ENCODE assay signal across 1 cellular context in the genomic region with DNA sequence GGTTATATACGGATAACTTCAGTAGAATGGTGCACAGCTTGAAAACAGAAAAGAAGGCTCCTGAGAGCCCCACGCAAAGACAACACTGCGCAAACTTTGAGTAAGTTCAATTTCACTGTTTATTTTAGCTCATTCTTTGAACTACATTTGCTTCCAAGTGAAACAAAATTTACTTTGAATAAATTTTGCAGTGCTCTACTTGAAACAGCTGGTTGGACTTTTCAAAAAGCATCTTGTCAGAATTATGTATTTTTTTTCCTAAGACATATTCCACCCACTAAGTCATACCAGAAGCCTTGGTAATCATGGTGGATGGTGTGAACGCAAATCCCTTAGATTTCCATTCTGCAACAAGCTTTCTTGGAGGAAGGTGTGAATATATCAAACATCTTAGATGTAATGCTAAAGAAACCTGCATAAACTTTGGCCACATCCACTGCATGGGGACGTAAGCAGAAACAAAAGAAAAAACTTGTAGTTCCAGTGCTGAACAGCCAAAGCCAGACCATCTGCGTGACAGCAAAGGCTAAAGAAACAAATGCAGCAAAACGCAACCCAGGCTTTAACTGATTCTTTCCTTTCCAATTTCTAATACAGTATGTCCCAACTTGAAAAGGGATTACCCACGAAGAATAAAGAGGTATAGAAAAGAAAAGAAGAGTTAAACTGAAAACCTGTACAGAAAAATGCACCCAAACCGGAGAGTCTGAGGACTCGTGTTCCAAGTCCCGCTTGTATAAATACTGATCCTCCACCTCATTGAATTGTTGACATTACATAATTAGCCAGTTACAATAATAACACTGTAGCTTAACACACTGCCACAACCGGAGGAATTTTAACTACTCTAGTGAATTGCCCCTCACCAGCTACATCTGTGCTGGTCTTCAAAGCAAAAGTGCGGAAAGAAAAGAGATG.
TF ChIP-seq lines count a peak whose summit lies in the region.

No MANE protein-coding gene starts in this region.

TF ChIP-seq in HEK293, 187 proteins besides CTCF, POLR2A, EP300 and RAD21:
- TF ChIP-seq ZNF600 (tag by site-specific recombination; IDR thresholded peaks at IDR 0.05) (peak; percentile 49), FEZF1 (tag by site-specific recombination; IDR thresholded peaks at IDR 0.05) (0 out of 2 replicates have a peak, but pooled peaks have one; percentile 11), ZNF658 (tag by site-specific recombination; IDR thresholded peaks at IDR 0.05) (no peak), PRDM10 (tag by site-specific recombination; IDR thresholded peaks at IDR 0.05) (peak; percentile 43; the same call in 1 of the 2 replicates), HOXA7 (CRISPR knock-in tag; IDR thresholded peaks at IDR 0.05; ENCODE audit: borderline replicate concordance) (no peak), OSR2 (tag by site-specific recombination; IDR thresholded peaks at IDR 0.05) (0 out of 2 replicates have a peak, but pooled peaks have one; percentile 21)
- TF ChIP-seq, protein P1, sequence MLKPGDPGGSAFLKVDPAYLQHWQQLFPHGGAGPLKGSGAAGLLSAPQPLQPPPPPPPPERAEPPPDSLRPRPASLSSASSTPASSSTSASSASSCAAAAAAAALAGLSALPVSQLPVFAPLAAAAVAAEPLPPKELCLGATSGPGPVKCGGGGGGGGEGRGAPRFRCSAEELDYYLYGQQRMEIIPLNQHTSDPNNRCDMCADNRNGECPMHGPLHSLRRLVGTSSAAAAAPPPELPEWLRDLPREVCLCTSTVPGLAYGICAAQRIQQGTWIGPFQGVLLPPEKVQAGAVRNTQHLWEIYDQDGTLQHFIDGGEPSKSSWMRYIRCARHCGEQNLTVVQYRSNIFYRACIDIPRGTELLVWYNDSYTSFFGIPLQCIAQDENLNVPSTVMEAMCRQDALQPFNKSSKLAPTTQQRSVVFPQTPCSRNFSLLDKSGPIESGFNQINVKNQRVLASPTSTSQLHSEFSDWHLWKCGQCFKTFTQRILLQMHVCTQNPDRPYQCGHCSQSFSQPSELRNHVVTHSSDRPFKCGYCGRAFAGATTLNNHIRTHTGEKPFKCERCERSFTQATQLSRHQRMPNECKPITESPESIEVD (tag by site-specific recombination; IDR thresholded peaks at IDR 0.05): 0 out of 2 replicates have a peak, but pooled peaks have one; percentile 4
- TF ChIP-seq, protein P2, sequence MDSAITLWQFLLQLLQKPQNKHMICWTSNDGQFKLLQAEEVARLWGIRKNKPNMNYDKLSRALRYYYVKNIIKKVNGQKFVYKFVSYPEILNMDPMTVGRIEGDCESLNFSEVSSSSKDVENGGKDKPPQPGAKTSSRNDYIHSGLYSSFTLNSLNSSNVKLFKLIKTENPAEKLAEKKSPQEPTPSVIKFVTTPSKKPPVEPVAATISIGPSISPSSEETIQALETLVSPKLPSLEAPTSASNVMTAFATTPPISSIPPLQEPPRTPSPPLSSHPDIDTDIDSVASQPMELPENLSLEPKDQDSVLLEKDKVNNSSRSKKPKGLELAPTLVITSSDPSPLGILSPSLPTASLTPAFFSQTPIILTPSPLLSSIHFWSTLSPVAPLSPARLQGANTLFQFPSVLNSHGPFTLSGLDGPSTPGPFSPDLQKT (IDR thresholded peaks at IDR 0.05; ENCODE audit: borderline replicate concordance, low read depth, low read length): no peak
- TF ChIP-seq, protein P3, sequence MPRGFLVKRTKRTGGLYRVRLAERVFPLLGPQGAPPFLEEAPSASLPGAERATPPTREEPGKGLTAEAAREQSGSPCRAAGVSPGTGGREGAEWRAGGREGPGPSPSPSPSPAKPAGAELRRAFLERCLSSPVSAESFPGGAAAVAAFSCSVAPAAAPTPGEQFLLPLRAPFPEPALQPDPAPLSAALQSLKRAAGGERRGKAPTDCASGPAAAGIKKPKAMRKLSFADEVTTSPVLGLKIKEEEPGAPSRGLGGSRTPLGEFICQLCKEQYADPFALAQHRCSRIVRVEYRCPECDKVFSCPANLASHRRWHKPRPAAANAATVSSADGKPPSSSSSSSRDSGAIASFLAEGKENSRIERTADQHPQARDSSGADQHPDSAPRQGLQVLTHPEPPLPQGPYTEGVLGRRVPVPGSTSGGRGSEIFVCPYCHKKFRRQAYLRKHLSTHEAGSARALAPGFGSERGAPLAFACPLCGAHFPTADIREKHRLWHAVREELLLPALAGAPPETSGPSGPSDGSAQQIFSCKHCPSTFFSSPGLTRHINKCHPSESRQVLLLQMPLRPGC (tag by site-specific recombination; IDR thresholded peaks at IDR 0.05): peak; percentile 69; the same call in 1 of the 2 replicates
TF ChIP-seq in HEK293: peak in this region for 6.
